In the genomic region with DNA sequence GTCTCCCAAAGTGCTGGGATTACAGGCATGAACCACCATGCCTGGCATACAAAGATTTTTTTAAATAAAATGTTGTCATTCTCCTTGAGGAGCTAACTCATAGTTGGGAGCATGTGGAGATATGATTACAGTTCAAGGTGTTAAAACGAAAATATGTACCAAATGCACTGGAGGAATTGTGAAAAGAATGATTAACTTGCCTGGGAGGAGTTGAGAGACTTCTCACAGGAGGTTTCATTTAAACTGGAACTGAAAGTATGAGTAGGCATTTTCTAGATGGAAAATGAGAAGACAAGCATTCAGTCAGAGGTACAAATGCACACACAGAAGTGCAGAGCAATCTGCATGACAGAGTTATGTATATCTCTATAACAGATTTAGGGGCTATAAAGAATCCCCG, we compare ENCODE assay signal across 12 cellular contexts.
DNase-seq lines count a peak whose midpoint lies in the region; ATAC-seq lines count a peak whose summit lies in the region.
"Had no signal": no experiment of that assay in that cellular context is flagged by ENCODE, and none has a peak within 500 bp of the region (broad histone marks: within the 10 kb centered on the region; RNA-seq: fewer than 3 reads in every experiment).

No MANE protein-coding gene starts in this region.

- H3K4me3 ChIP-seq in MG63: no peak overlapping the region

- ATAC-seq in GM19328 (IDR thresholded peaks at IDR 0.05; ENCODE audit: unreplicated experiment): peak; percentile 98
- ATAC-seq in HG02840 (IDR thresholded peaks at IDR 0.05; ENCODE audit: low FRiP score, unreplicated experiment): peak; percentile 99
- ATAC-seq in HG03571 (IDR thresholded peaks at IDR 0.05; ENCODE audit: unreplicated experiment): peak; percentile 100

- H3K27me3 ChIP-seq in MG63: no peaks in the 10 kb centered on the region

- H3K36me3 ChIP-seq in MG63: no peaks in the 10 kb centered on the region

- peak; percentile 52 for DNase-seq in CD1c-positive myeloid dendritic cell (ENCODE audit: extremely low spot score)
- no peak for DNase-seq in NCI-H748 (lab: John Stamatoyannopoulos, UW; ENCODE audit: unreplicated experiment)
- DNase-seq in NCI-H2107 treated with DMSO at 0.1 percent for 48 hours (lab: John Stamatoyannopoulos, UW; ENCODE audit: unreplicated experiment): no peak
- no peak for DNase-seq in NK-92 (lab: John Stamatoyannopoulos, UW; ENCODE audit: unreplicated experiment)
- no peak for DNase-seq in MG63
- DNase-seq: activated effector memory CD4-positive, alpha-beta T cell treated with Interleukin-2 at 50 U/mL for 16 hours; effector CD4-positive, alpha-beta T cell; NCI-H526 treated with DMSO at 0.1 percent for 48 hours; nephron progenitor cell had no signal

- H3K9me3 ChIP-seq in MG63: no peaks in the 10 kb centered on the region
